15 cellular contexts compared by ENCODE assay signal in genomic region chr1:187491082-187491720, GRCh38.
A peak's percentile ranks its signal among the peaks of the same experiment; 100 is the strongest.
DNase-seq lines count a peak whose midpoint lies in the region; ATAC-seq, FAIRE-seq and TF ChIP-seq lines count a peak whose summit lies in the region.
"Had no signal": no experiment of that assay in that cellular context is flagged by ENCODE, and none has a peak within 500 bp of the region (broad histone marks: within the 10 kb centered on the region; RNA-seq: fewer than 3 reads in every experiment).

No MANE protein-coding gene starts in this region.

- H3K79me2 ChIP-seq in HepG2 (ENCODE audit: insufficient read depth, low read length), result no peaks in the 10 kb centered on the region

- H3K9me3 ChIP-seq in HepG2 (ENCODE audit: low read length) (no peaks in the 10 kb centered on the region), left ventricle myocardium inferior (replicated peaks) (no peaks in the 10 kb centered on the region)

- H3K4me3 ChIP-seq in LNCaP clone FGC (ENCODE audit: low read depth, low read length) (no peak overlapping the region), HepG2 (replicated peaks in 1 of 3; ENCODE audit: insufficient read depth in 1 of 3, low read depth in 2 of 3, low read length in 3 of 3) (no peak overlapping the region), left ventricle myocardium inferior (no peak overlapping the region)
- H3K4me3 ChIP-seq: smooth muscle cell had no signal

- BruUV-seq in HepG2 (replicated peaks; lab: Mats Ljungman, UMichigan), result no TSS peak

- 9% methylated on average over 5 of the region's 5 CpGs for WGBS in HepG2 (ENCODE audit: low lambda C conversion rate)

- H2AFZ ChIP-seq in HepG2 (ENCODE audit: low read length), result no peak overlapping the region

- H3K27ac ChIP-seq in HepG2 (ENCODE audit: extremely low read length, insufficient read depth, low read length) (no peak overlapping the region), left ventricle myocardium inferior (replicated peaks) (no peak overlapping the region)

- FAIRE-seq in HepG2 (lab: Jason Lieb, UNC), result no peak
- FAIRE-seq: keratinocyte had no signal

- intact Hi-C loops in HepG2 (cut with micrococcal nuclease; ENCODE audit: unreplicated experiment) (no loop called here), left ventricle myocardium inferior (cut with micrococcal nuclease) (no loop called here)

- no peak for TF ChIP-seq RAD21 in HepG2 (CRISPR knock-in tag; IDR thresholded peaks at IDR 0.05)

- H3K4me1 ChIP-seq in HepG2 (ENCODE audit: insufficient read depth, low read length) (peaks cover 9% of the 10 kb centered on the region; the same call in 1 of the 2 replicates), left ventricle myocardium inferior (no peaks in the 10 kb centered on the region)

- DNase-seq in EL (peak; percentile 65), LNCaP clone FGC (ENCODE audit: low read depth) (peak; percentile 13), amniotic stem cell (lab: John Stamatoyannopoulos, UW) (peak; percentile 29), HepG2 (ENCODE audit: low spot score) (peak; percentile 45), NCI-H1092 (lab: John Stamatoyannopoulos, UW) (no peak), left ventricle myocardium inferior (no peak)
- DNase-seq: activated naive CD4-positive, alpha-beta T cell; effector CD8-positive, alpha-beta T cell; glutamatergic neuron; Karpas-422; NCI-H1694 treated with DMSO at 0.1 percent for 48 hours had no signal

- no peaks in the 10 kb centered on the region for H4K20me1 ChIP-seq in HepG2 (ENCODE audit: insufficient read depth, low read length)

- H3K27me3 ChIP-seq in HepG2 (ENCODE audit: control insufficient read depth in 1 of 2, insufficient read depth in 2 of 2, low read length in 2 of 2) (no peaks in the 10 kb centered on the region), left ventricle myocardium inferior (ENCODE audit: low read depth) (no peaks in the 10 kb centered on the region)

- CTCF ChIA-PET in HepG2 (lab: Yijun Ruan, JAX; ENCODE audit: low intra/inter-chr PET ratio, low total read pairs), result no interaction called here

- POLR2A ChIA-PET in HepG2 (lab: Yijun Ruan, JAX), result no interaction called here

- no peaks in the 10 kb centered on the region for H3K36me3 ChIP-seq in HepG2 (replicated peaks in 1 of 2; ENCODE audit: control insufficient read depth in 1 of 2, insufficient read depth in 2 of 2, low read length in 2 of 2)
- no peaks in the 10 kb centered on the region for H3K36me3 ChIP-seq in left ventricle myocardium inferior

- no peak overlapping the region for H3K9ac ChIP-seq in HepG2 (ENCODE audit: insufficient read depth, low read depth, low read length)

- TF ChIP-seq CTCF in LNCaP clone FGC (IDR thresholded peaks at IDR 0.05; ENCODE audit: control insufficient read depth, extremely low read depth, insufficient read depth) (no peak), HepG2 (CRISPR knock-in tag; IDR thresholded peaks at IDR 0.05) (no peak), left ventricle myocardium inferior (IDR thresholded peaks at IDR 0.05; ENCODE audit: borderline replicate concordance) (no peak)

- in situ Hi-C loops in HepG2 (cut with HindIII; ENCODE audit: extremely low pct_ligation_motif_present, low pct_unique_long_range_greater_than_20kb), result no loop called here

- no peak for TF ChIP-seq POLR2A in HepG2 (IDR thresholded peaks at IDR 0.05; ENCODE audit: insufficient read depth in 1 of 2, low read depth in 2 of 2, low read length in 2 of 2)

- no peak overlapping the region for H3K4me2 ChIP-seq in HepG2 (ENCODE audit: low read depth, low read length)
- H3K4me2 ChIP-seq: smooth muscle cell had no signal

- TF ChIP-seq EP300 in HepG2 (IDR thresholded peaks at IDR 0.05; ENCODE audit: low read depth in 2 of 2, low read length in 2 of 2) (peak in 1 of 2 experiments; percentile 57; a peak in 1 of 4 replicates), HepG2 (CRISPR knock-in tag; IDR thresholded peaks at IDR 0.05; ENCODE audit: borderline replicate concordance) (no peak)

- ATAC-seq in HepG2 (peak; percentile 79), HG03520 (IDR thresholded peaks at IDR 0.05; ENCODE audit: unreplicated experiment) (no peak), GM19467 (IDR thresholded peaks at IDR 0.05; ENCODE audit: unreplicated experiment) (no peak)

TF ChIP-seq in HepG2, 621 proteins besides CTCF, POLR2A, EP300 and RAD21 (continues in another document):
- TF ChIP-seq NFE2 (CRISPR knock-in tag; IDR thresholded peaks at IDR 0.05) (peak; percentile 60; the same call in 1 of the 2 replicates), TFE3 (CRISPR knock-in tag; IDR thresholded peaks at IDR 0.05) (0 out of 2 replicates have a peak, but pooled peaks have one; percentile 41), MTA3 (CRISPR knock-in tag; IDR thresholded peaks at IDR 0.05) (no peak), GATAD2A (CRISPR knock-in tag; IDR thresholded peaks at IDR 0.05) (0 out of 2 replicates have a peak, but pooled peaks have one; percentile 23), HMGXB3 (CRISPR knock-in tag; IDR thresholded peaks at IDR 0.05; ENCODE audit: borderline replicate concordance) (no peak), ZNF788 (CRISPR knock-in tag; IDR thresholded peaks at IDR 0.05; ENCODE audit: borderline replicate concordance) (no peak), MAFK (conservative IDR thresholded peaks at IDR 0.05 in 1 of 2, IDR thresholded peaks at IDR 0.05 in 1 of 2; ENCODE audit: low read length in 2 of 2) (peak in 1 of 2 experiments; percentile 53; a peak in 2 of 4 replicates), ZGPAT (CRISPR knock-in tag; IDR thresholded peaks at IDR 0.05) (0 out of 2 replicates have a peak, but pooled peaks have one; percentile 28), FOXK1 (CRISPR knock-in tag; IDR thresholded peaks at IDR 0.05; ENCODE audit: borderline replicate concordance, low read depth) (peak; percentile 56; the same call in 1 of the 2 replicates), NFE2L2 (IDR thresholded peaks at IDR 0.05; ENCODE audit: low read length) (peak; percentile 76)

Comparison
In these comparisons a context has a peak if more than half of its experiments do, and no peak if none do; other contexts are left out.
1. DNase-seq: peak in EL (single experiment), LNCaP clone FGC (single experiment), amniotic stem cell (single experiment) and HepG2 (single experiment); none in NCI-H1092 (single experiment) and left ventricle myocardium inferior (single experiment).